Comparison of ENCODE assay signal across 1 cellular context in genomic region chr6:143169440-143169839, GRCh38.
TF ChIP-seq lines count a peak whose summit lies in the region.

No MANE protein-coding gene starts in this region.

TF ChIP-seq in K562, 482 proteins besides CTCF, POLR2A, EP300 and RAD21 (continued from another document):
- TF ChIP-seq VEZF1 (CRISPR knock-in tag; IDR thresholded peaks at IDR 0.05), result peak; percentile 38
- TF ChIP-seq STAT5A (IDR thresholded peaks at IDR 0.05; ENCODE audit: borderline replicate concordance, low read length), result no peak
- TF ChIP-seq ZNF717 (CRISPR knock-in tag; IDR thresholded peaks at IDR 0.05), result no peak
- no peak for TF ChIP-seq BRD4 (IDR thresholded peaks at IDR 0.05)
- TF ChIP-seq ATF7 (IDR thresholded peaks at IDR 0.05), result peak; percentile 47; the same call in 1 of the 2 replicates
- peak; percentile 54; the same call in 1 of the 2 replicates for TF ChIP-seq ATF3 (IDR thresholded peaks at IDR 0.05)
- TF ChIP-seq ATF3 (CRISPR knock-in tag; conservative IDR thresholded peaks at IDR 0.05), result no peak
- TF ChIP-seq ARID1B (IDR thresholded peaks at IDR 0.05), result peak; percentile 21; the same call in 1 of the 2 replicates
- peak; percentile 37 for TF ChIP-seq HDAC3 (IDR thresholded peaks at IDR 0.05; ENCODE audit: borderline replicate concordance, partially characterized antibody)
- no peak for TF ChIP-seq HBP1 (CRISPR knock-in tag; IDR thresholded peaks at IDR 0.05)
